Comparison of ENCODE assay signal across 1 cellular context in genomic region chr10:52771534-52772455, GRCh38.
A peak's percentile ranks its signal among the peaks of the same experiment; 100 is the strongest.
TF ChIP-seq lines count a peak whose summit lies in the region.

No MANE protein-coding gene starts in this region.

TF ChIP-seq in liver, 16 proteins besides CTCF, POLR2A, EP300 and RAD21 (continued from another document):
- TF ChIP-seq ZBTB33 (IDR thresholded peaks at IDR 0.05) (peak; percentile 57), NR2F2 (IDR thresholded peaks at IDR 0.05) (no peak), JUND (IDR thresholded peaks at IDR 0.05) (peak; percentile 43 to 80), EGR1 (IDR thresholded peaks at IDR 0.05; ENCODE audit: low read depth in 2 of 2) (peak; percentile 32 to 76), FOXA2 (IDR thresholded peaks at IDR 0.05) (peak; percentile 91), RXRA (IDR thresholded peaks at IDR 0.05) (peak; percentile 95 to 98), REST (IDR thresholded peaks at IDR 0.05) (no peak)
